24 cellular contexts compared by ENCODE assay signal in genomic region chr19:5832049-5832448, GRCh38. TPM values are rescaled to one million over a fixed set of nuclear protein-coding genes. Genes with fewer than 3 reads are reported as not detected.
"Had no signal": no experiment of that assay in that cellular context is flagged by ENCODE, and none has a peak within 500 bp of the region (broad histone marks: within the 10 kb centered on the region; RNA-seq: fewer than 3 reads in every experiment).

No MANE protein-coding gene starts in this region.

- H3K27ac ChIP-seq: cardiac muscle cell, esophagus squamous epithelium, lower lobe of right lung, tibial nerve, vagina had no signal

- H3K4me3 Mint-ChIP-seq: activated CD4-positive, alpha-beta T cell treated with anti-CD3 and anti-CD28 coated beads for 36 hours; activated naive CD8-positive, alpha-beta T cell treated with anti-CD3 and anti-CD28 coated beads, Interleukin-2, amount 10 ng/mL, durations not matched to agents 7 days and 5 days; naive thymus-derived CD8-positive, alpha-beta T cell; WTC11 had no signal

- H3K27me3 ChIP-seq: cardiac muscle cell, vagina had no signal

- H3K4me3 ChIP-seq: cardiac muscle cell, lower lobe of right lung, tibial nerve, vagina had no signal

- H3K27ac Mint-ChIP-seq: activated CD4-positive, alpha-beta T cell treated with anti-CD3 and anti-CD28 coated beads for 36 hours; activated naive CD8-positive, alpha-beta T cell treated with anti-CD3 and anti-CD28 coated beads, Interleukin-2, amount 10 ng/mL, durations not matched to agents 7 days and 5 days; WTC11 had no signal

- H3K36me3 Mint-ChIP-seq: naive thymus-derived CD8-positive, alpha-beta T cell; WTC11 had no signal

- FAIRE-seq: endothelial cell of umbilical vein had no signal

- H3K9me3 Mint-ChIP-seq: activated naive CD8-positive, alpha-beta T cell treated with anti-CD3 and anti-CD28 coated beads, Interleukin-2, amount 10 ng/mL, durations not matched to agents 7 days and 5 days; naive thymus-derived CD8-positive, alpha-beta T cell; WTC11 had no signal

- H3K9me3 ChIP-seq: esophagus squamous epithelium, lower lobe of right lung, tibial nerve, vagina had no signal

- ATAC-seq: activated CD4-positive, alpha-beta T cell treated with anti-CD3 and anti-CD28 coated beads for 36 hours; left cardiac atrium; lower lobe of right lung; naive thymus-derived CD8-positive, alpha-beta T cell; WTC11 had no signal

- H3K36me3 ChIP-seq: cardiac muscle cell, lower lobe of right lung, tibial nerve, vagina had no signal

- DNase-seq: activated CD4-positive, alpha-beta T cell treated with anti-CD3 and anti-CD28 coated beads for 36 hours; activated CD4-positive, alpha-beta T cell treated with anti-CD3 and anti-CD28 coated beads, Interleukin-2, amount 50 U/mL, for 48 hours; activated naive CD4-positive, alpha-beta T cell treated with Interleukin-2 at 50 U/mL for 16 hours; activated naive CD8-positive, alpha-beta T cell treated with anti-CD3 and anti-CD28 coated beads, Interleukin-2, amount 10 ng/mL, durations not matched to agents 7 days and 5 days; amygdala; dermis blood vessel endothelial cell; effector memory CD4-positive, alpha-beta T cell; esophagus squamous epithelium; left cardiac atrium; lower lobe of right lung; naive thymus-derived CD8-positive, alpha-beta T cell; retina; stimulated activated CD4-positive, alpha-beta T cell treated with anti-CD3 and anti-CD28 coated beads, Interleukin-12 subunit alpha, Interleukin-12 subunit beta, amount 100 ng/mL, for 4 hours; stimulated activated CD4-positive, alpha-beta T cell treated with anti-CD3 and anti-CD28 coated beads, Interleukin-1b, Interleukin-23, amount 100 ng/mL, for 48 hours; stimulated activated CD8-positive, alpha-beta memory T cell treated with anti-CD3 and anti-CD28 coated beads, Interleukin-4, amount 100 ng/mL, for 48 hours; stimulated activated naive CD4-positive, alpha-beta T cell; substantia nigra had no signal

- H3K27me3 Mint-ChIP-seq: activated CD4-positive, alpha-beta T cell treated with anti-CD3 and anti-CD28 coated beads for 36 hours had no signal

RNA-seq across cellular contexts. Expression of gene FUT6, which starts 7.5 kb away (rescaled TPM):
- total RNA-seq: activated CD4-positive, alpha-beta T cell treated with anti-CD3 and anti-CD28 coated beads for 36 hours; cardiac muscle cell; dermis blood vessel endothelial cell; endothelial cell of umbilical vein; left cardiac atrium; mesenteric fat pad; naive thymus-derived CD8-positive, alpha-beta T cell; T-helper 2 cell treated with Interferon-gamma antibody and Interleukin-4, amounts not matched to agents 100 ng/mL and 5 ng/mL, for 36 hours; tibial nerve; WTC11 had no signal
- polyA plus RNA-seq: cardiac muscle cell; endothelial cell of umbilical vein; naive thymus-derived CD8-positive, alpha-beta T cell had no signal

RNA-seq across cellular contexts. Expression of gene FUT3, which starts 19.2 kb away (rescaled TPM):
- total RNA-seq: activated CD4-positive, alpha-beta T cell treated with anti-CD3 and anti-CD28 coated beads for 36 hours; activated naive CD8-positive, alpha-beta T cell treated with anti-CD3 and anti-CD28 coated beads, Interleukin-2, amount 10 ng/mL, durations not matched to agents 7 days and 5 days; dermis blood vessel endothelial cell; endothelial cell of umbilical vein; left cardiac atrium; mesenteric fat pad; T-helper 2 cell treated with Interferon-gamma antibody and Interleukin-4, amounts not matched to agents 100 ng/mL and 5 ng/mL, for 36 hours had no signal
- polyA plus RNA-seq: cardiac muscle cell; endothelial cell of umbilical vein; naive thymus-derived CD8-positive, alpha-beta T cell had no signal

RNA-seq across cellular contexts. Expression of gene NRTN, which starts 27.2 kb away (rescaled TPM):
- total RNA-seq: endothelial cell of umbilical vein, tibial nerve had no signal

RNA-seq across cellular contexts. Expression of gene FUT5, which starts 38.3 kb away (rescaled TPM):
- total RNA-seq: dermis blood vessel endothelial cell; endothelial cell of umbilical vein; esophagus squamous epithelium; left cardiac atrium; lower lobe of right lung; mesenteric fat pad; T-helper 2 cell treated with Interferon-gamma antibody and Interleukin-4, amounts not matched to agents 100 ng/mL and 5 ng/mL, for 36 hours; tibial nerve; vagina had no signal
- polyA plus RNA-seq: cardiac muscle cell, endothelial cell of umbilical vein had no signal
